Comparison of ENCODE assay signal across 10 cellular contexts in the genomic region with DNA sequence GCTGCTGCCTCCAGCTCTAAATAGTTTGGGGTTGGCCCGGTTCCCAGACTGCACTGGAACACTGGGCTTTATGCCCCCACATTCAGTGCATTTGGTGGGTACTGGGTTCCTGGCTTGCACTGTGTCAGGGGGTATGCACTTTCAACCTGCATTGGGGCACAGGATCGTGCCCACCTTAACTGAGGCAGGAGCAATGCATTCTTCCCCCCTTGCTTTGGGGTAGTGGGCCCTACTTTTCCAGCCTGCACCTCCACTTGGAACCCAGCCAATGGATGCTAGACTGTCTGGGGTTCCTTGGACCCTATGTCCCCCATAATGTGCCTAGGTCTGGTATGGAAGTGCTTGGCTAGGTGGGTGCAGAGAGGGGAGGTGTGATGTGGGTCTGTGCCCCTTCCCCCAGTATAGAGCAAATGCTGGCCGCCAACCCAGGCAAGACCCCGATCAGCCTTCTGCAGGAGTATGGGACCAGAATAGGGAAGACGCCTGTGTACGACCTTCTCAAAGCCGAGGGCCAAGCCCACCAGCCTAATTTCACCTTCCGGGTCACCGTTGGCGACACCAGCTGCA. TPM values are rescaled to one million over a fixed set of nuclear protein-coding genes. Genes with fewer than 3 reads are reported as not detected.
A peak's percentile ranks its signal among the peaks of the same experiment; 100 is the strongest.
DNase-seq lines count a peak whose midpoint lies in the region; ATAC-seq and TF ChIP-seq lines count a peak whose summit lies in the region.
"Had no signal": no experiment of that assay in that cellular context is flagged by ENCODE, and none has a peak within 500 bp of the region (broad histone marks: within the 10 kb centered on the region; RNA-seq: fewer than 3 reads in every experiment).

No MANE protein-coding gene starts in this region.

- no peak for ATAC-seq in stimulated activated naive CD8-positive, alpha-beta T cell treated with anti-CD3 and anti-CD28 coated beads, Interleukin-15, Interleukin-2, amounts not matched to agents 100 U/mL and 50 U/mL, for 24 hours
- ATAC-seq in GM21526 (IDR thresholded peaks at IDR 0.05; ENCODE audit: low FRiP score, unreplicated experiment) (no peak), HG02981 (IDR thresholded peaks at IDR 0.05; ENCODE audit: unreplicated experiment) (no peak)

- in situ Hi-C loops in brain microvascular endothelial cell (cut with HindIII; ENCODE audit: low pct_ligation_motif_present, low sequenced_read_pairs) = no loop called here

- H3K4me1 ChIP-seq in mononuclear cell (ENCODE audit: insufficient read depth, low read length) = peaks cover 36% of the 10 kb centered on the region

- H3K27me3 ChIP-seq in brain microvascular endothelial cell (replicated peaks) (no peaks in the 10 kb centered on the region), mononuclear cell (ENCODE audit: insufficient read depth, low read length) (no peaks in the 10 kb centered on the region)

- H3K9me3 ChIP-seq in mononuclear cell (ENCODE audit: low read depth, low read length) = no peaks in the 10 kb centered on the region

- no peaks in the 10 kb centered on the region for H3K27me3 Mint-ChIP-seq in stimulated activated naive CD8-positive, alpha-beta T cell treated with anti-CD3 and anti-CD28 coated beads, Interleukin-15, Interleukin-2, amounts not matched to agents 100 ng/mL and 50 ng/mL, for 24 hours

- H3K4me3 ChIP-seq in brain microvascular endothelial cell (ENCODE audit: low read depth, low read length) (peak overlapping the region; percentile 74), mononuclear cell (ENCODE audit: low read length) (peak overlapping the region; percentile 60)

- H3K27ac ChIP-seq in brain microvascular endothelial cell = peak overlapping the region; percentile 96

- no peaks in the 10 kb centered on the region for H3K9me3 Mint-ChIP-seq in stimulated activated naive CD8-positive, alpha-beta T cell treated with anti-CD3 and anti-CD28 coated beads, Interleukin-15, Interleukin-2, amounts not matched to agents 100 ng/mL and 50 ng/mL, for 24 hours

- H3K36me3 ChIP-seq in brain microvascular endothelial cell (replicated peaks) = peaks cover 7% of the 10 kb centered on the region

- peaks cover 13% of the 10 kb centered on the region for H3K36me3 Mint-ChIP-seq in stimulated activated naive CD8-positive, alpha-beta T cell treated with anti-CD3 and anti-CD28 coated beads, Interleukin-15, Interleukin-2, amounts not matched to agents 100 ng/mL and 50 ng/mL, for 24 hours (ENCODE audit: low read depth)

- peaks cover 39% of the 10 kb centered on the region for H3K4me1 Mint-ChIP-seq in stimulated activated naive CD8-positive, alpha-beta T cell treated with anti-CD3 and anti-CD28 coated beads, Interleukin-15, Interleukin-2, amounts not matched to agents 100 ng/mL and 50 ng/mL, for 24 hours (ENCODE audit: low read depth)

- DNase-seq in stimulated activated naive CD8-positive, alpha-beta T cell treated with anti-CD3 and anti-CD28 coated beads, Interleukin-15, Interleukin-2, amounts not matched to agents 100 U/mL and 50 U/mL, for 24 hours = no peak
- DNase-seq in brain microvascular endothelial cell (no peak), AG08395 (ENCODE audit: low spot score) (no peak), ecto neural progenitor cell (ENCODE audit: low spot score) (no peak)

- no peak for TF ChIP-seq CTCF in brain microvascular endothelial cell (IDR thresholded peaks at IDR 0.05; ENCODE audit: low read depth, low read length, missing control alignments)

- peak overlapping the region; percentile 89 for H3K4me3 Mint-ChIP-seq in stimulated activated naive CD8-positive, alpha-beta T cell treated with anti-CD3 and anti-CD28 coated beads, Interleukin-15, Interleukin-2, amounts not matched to agents 100 ng/mL and 50 ng/mL, for 24 hours

- H3K27ac Mint-ChIP-seq in stimulated activated naive CD8-positive, alpha-beta T cell treated with anti-CD3 and anti-CD28 coated beads, Interleukin-15, Interleukin-2, amounts not matched to agents 100 ng/mL and 50 ng/mL, for 24 hours = peak overlapping the region; percentile 89

RNA-seq across cellular contexts. Expression of a gene that starts 0.6 kb away (rescaled TPM):
- 9.4 TPM for total RNA-seq in mononuclear cell

RNA-seq across cellular contexts. Expression of a gene that starts 2.4 kb away (rescaled TPM):
- total RNA-seq in mononuclear cell = 4.6 TPM

RNA-seq across cellular contexts. Expression of a gene that starts 5.6 kb away (rescaled TPM):
- not detected for total RNA-seq in mononuclear cell
- total RNA-seq: pulmonary artery endothelial cell, SK-MEL-5 had no signal

RNA-seq across cellular contexts. Expression of a gene that starts 49.8 kb away (rescaled TPM):
- 511 TPM for total RNA-seq in mononuclear cell
